ENCODE assay signal across 19 cellular contexts in the genomic region with DNA sequence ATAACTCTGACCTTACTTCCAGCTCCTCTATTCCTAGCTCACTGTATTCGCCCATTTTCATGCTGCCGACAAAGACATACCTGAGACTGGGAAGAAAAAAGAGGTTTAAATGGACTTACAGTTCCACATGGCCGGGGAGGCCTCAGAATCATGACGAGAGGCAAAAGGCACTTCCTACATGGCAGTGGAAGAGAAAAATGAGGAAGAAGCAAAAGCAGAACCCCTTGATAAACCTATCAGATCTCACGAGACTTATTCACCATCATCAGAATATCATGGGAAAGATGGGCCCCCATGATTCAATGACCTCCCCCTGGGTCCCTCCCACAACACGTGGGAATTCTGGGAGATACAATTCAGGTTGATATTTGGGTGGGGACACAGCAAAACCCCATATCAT.
"Had no signal": no experiment of that assay in that cellular context is flagged by ENCODE, and none has a peak within 500 bp of the region (broad histone marks: within the 10 kb centered on the region; RNA-seq: fewer than 3 reads in every experiment).

No MANE protein-coding gene starts in this region.

- H3K9me3 Mint-ChIP-seq: central memory CD8-positive, alpha-beta T cell; naive thymus-derived CD4-positive, alpha-beta T cell had no signal

- H3K27ac Mint-ChIP-seq: activated naive CD8-positive, alpha-beta T cell treated with anti-CD3 and anti-CD28 coated beads, Interleukin-2, amount 10 ng/mL, durations not matched to agents 7 days and 5 days had no signal

- H3K27ac ChIP-seq: brain microvascular endothelial cell, coronary artery, esophagus squamous epithelium, left lung, pancreas, uterus had no signal

- H3K4me1 ChIP-seq: esophagus squamous epithelium, left lung, pancreas, uterus had no signal

- H3K36me3 Mint-ChIP-seq: activated naive CD8-positive, alpha-beta T cell treated with anti-CD3 and anti-CD28 coated beads, Interleukin-2, amount 10 ng/mL, durations not matched to agents 7 days and 5 days had no signal

- FAIRE-seq: endothelial cell of umbilical vein, kidney, pancreas had no signal

- H3K9me3 ChIP-seq: esophagus squamous epithelium, mucosa of descending colon, pancreas, uterus had no signal

- DNase-seq: activated naive CD4-positive, alpha-beta T cell; activated naive CD8-positive, alpha-beta T cell treated with anti-CD3 and anti-CD28 coated beads, Interleukin-2, amount 10 ng/mL, durations not matched to agents 7 days and 5 days; anterior cingulate cortex; brain microvascular endothelial cell; effector CD4-positive, alpha-beta T cell; esophagus squamous epithelium; hypothalamus; kidney; left lung; mammary epithelial cell; mucosa of descending colon; naive thymus-derived CD4-positive, alpha-beta T cell; pancreas; uterus had no signal

- H3K4me3 Mint-ChIP-seq: activated naive CD8-positive, alpha-beta T cell treated with anti-CD3 and anti-CD28 coated beads, Interleukin-2, amount 10 ng/mL, durations not matched to agents 7 days and 5 days; central memory CD8-positive, alpha-beta T cell; naive thymus-derived CD4-positive, alpha-beta T cell had no signal

- H3K36me3 ChIP-seq: brain microvascular endothelial cell, esophagus squamous epithelium, left lung, pancreas, uterus had no signal

- H3K27me3 ChIP-seq: brain microvascular endothelial cell, esophagus squamous epithelium, left lung, pancreas, uterus had no signal

- H3K4me3 ChIP-seq: coronary artery, esophagus squamous epithelium, left lung, mucosa of descending colon, pancreas, uterus had no signal

- ATAC-seq: activated CD4-positive, CD25-positive, alpha-beta regulatory T cell treated with anti-CD3 and anti-CD28 coated beads, Interleukin-2, amount 50 U/mL, for 24 hours; left lung; mucosa of descending colon; naive thymus-derived CD4-positive, alpha-beta T cell; pancreas; sciatic nerve had no signal

- H3K4me1 Mint-ChIP-seq: activated naive CD8-positive, alpha-beta T cell treated with anti-CD3 and anti-CD28 coated beads, Interleukin-2, amount 10 ng/mL, durations not matched to agents 7 days and 5 days; central memory CD8-positive, alpha-beta T cell had no signal
